In the genomic region with DNA sequence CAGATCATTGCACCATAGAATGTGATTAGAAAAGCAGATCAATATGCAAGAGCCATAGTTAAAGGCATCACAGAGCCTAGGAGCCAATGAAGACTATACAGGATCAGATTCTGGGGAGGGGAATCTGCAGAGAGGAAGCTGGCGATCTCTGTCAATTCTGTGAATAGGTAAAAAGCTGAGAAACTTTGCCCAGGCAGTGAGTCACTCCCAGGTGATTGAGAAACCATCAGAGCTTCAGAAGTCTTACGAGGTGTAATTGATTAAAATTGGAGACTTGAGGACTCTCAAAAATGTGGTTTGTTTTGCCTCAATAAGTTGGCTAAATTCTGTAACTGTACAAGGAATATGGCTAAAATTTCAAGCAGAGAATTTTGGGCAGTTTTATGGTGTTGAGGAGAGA, we compare ENCODE assay signal across 32 cellular contexts. TPM values are rescaled to one million over a fixed set of nuclear protein-coding genes. Genes with fewer than 3 reads are reported as not detected.
"Had no signal": no experiment of that assay in that cellular context is flagged by ENCODE, and none has a peak within 500 bp of the region (broad histone marks: within the 10 kb centered on the region; RNA-seq: fewer than 3 reads in every experiment).

No MANE protein-coding gene starts in this region.

- H3K4me2 ChIP-seq: KMS-11 had no signal

- H3K27me3 Mint-ChIP-seq: activated CD8-positive, alpha-beta T cell treated with anti-CD3 and anti-CD28 coated beads for 36 hours had no signal

- H3K4me1 Mint-ChIP-seq: activated CD4-positive, alpha-beta T cell treated with anti-CD3 and anti-CD28 coated beads, Interleukin-2, amount 10 ng/mL, durations not matched to agents 24 days and 14 days; activated naive CD4-positive, alpha-beta T cell treated with anti-CD3 and anti-CD28 coated beads, Interleukin-2, amount 50 U/mL, for 24 hours; activated naive CD8-positive, alpha-beta T cell treated with anti-CD3 and anti-CD28 coated beads, Interleukin-2, amount 10 ng/mL, durations not matched to agents 7 days and 5 days; activated T-helper 17 cell treated with anti-CD3 and anti-CD28 coated beads, Interleukin-2, amount 50 U/mL, for 72 hours had no signal

- H3K4me3 ChIP-seq: body of pancreas, SJCRH30, SK-N-MC had no signal

- H3K4me3 Mint-ChIP-seq: activated CD4-positive, alpha-beta T cell treated with anti-CD3 and anti-CD28 coated beads, Interleukin-2, amount 10 ng/mL, durations not matched to agents 24 days and 14 days; activated CD8-positive, alpha-beta T cell treated with anti-CD3 and anti-CD28 coated beads for 36 hours; activated naive CD4-positive, alpha-beta T cell treated with anti-CD3 and anti-CD28 coated beads, Interleukin-2, amount 50 U/mL, for 24 hours; activated naive CD8-positive, alpha-beta T cell treated with anti-CD3 and anti-CD28 coated beads, Interleukin-2, amount 10 ng/mL, durations not matched to agents 7 days and 5 days; activated T-cell treated with anti-CD3 and anti-CD28 coated beads, Interleukin-2, amount 50 U/mL, for 72 hours; activated T-helper 17 cell treated with anti-CD3 and anti-CD28 coated beads, Interleukin-2, amount 50 U/mL, for 72 hours had no signal

- FAIRE-seq: astrocyte, RCC 7860, TTC549 had no signal

- H3K9ac ChIP-seq: KMS-11 had no signal

- H3K4me1 ChIP-seq: body of pancreas, SJCRH30 had no signal

- H3K36me3 ChIP-seq: SJCRH30 had no signal

- H3K27me3 ChIP-seq: body of pancreas, SJCRH30 had no signal

- DNase-seq: activated CD4-positive, alpha-beta T cell treated with anti-CD3 and anti-CD28 coated beads, Interleukin-2, amount 10 ng/mL, durations not matched to agents 24 days and 14 days; activated CD4-positive, alpha-beta T cell treated with anti-CD3 and anti-CD28 coated beads, Interleukin-2, amount 50 U/mL, for 4 hours; activated CD8-positive, alpha-beta T cell treated with anti-CD3 and anti-CD28 coated beads for 36 hours; activated gamma-delta T cell; activated naive CD4-positive, alpha-beta T cell treated with Interleukin-2 at 50 U/mL for 16 hours; activated naive CD8-positive, alpha-beta T cell treated with anti-CD3 and anti-CD28 coated beads, Interleukin-2, amount 10 ng/mL, durations not matched to agents 7 days and 5 days; activated T-cell treated with anti-CD3 and anti-CD28 coated beads, Interleukin-2, amount 50 U/mL, for 1 hour; activated T-cell treated with anti-CD3 and anti-CD28 coated beads, Interleukin-2, amount 50 U/mL, for 72 hours; amygdala; body of pancreas; central memory CD4-positive, alpha-beta T cell; NCI-H1048; NCI-H1105 treated with DMSO at 0.1 percent for 48 hours; NCI-H1436 treated with DMSO at 0.1 percent for 48 hours; NCI-H1694 treated with DMSO at 0.1 percent for 48 hours; NCI-H2029; NCI-H345; NCI-H524 treated with DMSO at 0.1 percent for 48 hours; SHP77; SJCRH30; T1000 had no signal

- H3K36me3 Mint-ChIP-seq: activated naive CD4-positive, alpha-beta T cell treated with anti-CD3 and anti-CD28 coated beads, Interleukin-2, amount 50 U/mL, for 24 hours; activated naive CD8-positive, alpha-beta T cell treated with anti-CD3 and anti-CD28 coated beads, Interleukin-2, amount 10 ng/mL, durations not matched to agents 7 days and 5 days had no signal

- H3K27ac Mint-ChIP-seq: activated CD4-positive, alpha-beta T cell treated with anti-CD3 and anti-CD28 coated beads, Interleukin-2, amount 10 ng/mL, durations not matched to agents 24 days and 14 days; activated CD8-positive, alpha-beta T cell treated with anti-CD3 and anti-CD28 coated beads for 36 hours; activated naive CD4-positive, alpha-beta T cell treated with anti-CD3 and anti-CD28 coated beads, Interleukin-2, amount 50 U/mL, for 24 hours; activated naive CD8-positive, alpha-beta T cell treated with anti-CD3 and anti-CD28 coated beads, Interleukin-2, amount 10 ng/mL, durations not matched to agents 7 days and 5 days; activated T-cell treated with anti-CD3 and anti-CD28 coated beads, Interleukin-2, amount 50 U/mL, for 72 hours; activated T-helper 17 cell treated with anti-CD3 and anti-CD28 coated beads, Interleukin-2, amount 50 U/mL, for 72 hours had no signal

- H3K27ac ChIP-seq: body of pancreas, KMS-11, SJCRH30, SK-N-MC had no signal

- ATAC-seq: activated CD8-positive, alpha-beta T cell treated with anti-CD3 and anti-CD28 coated beads for 36 hours; activated T-cell treated with anti-CD3 and anti-CD28 coated beads, Interleukin-2, amount 50 U/mL, for 72 hours; activated T-helper 17 cell treated with anti-CD3 and anti-CD28 coated beads, Interleukin-2, amount 50 U/mL, for 72 hours; body of pancreas had no signal

RNA-seq across cellular contexts. Expression of a gene that starts 41.7 kb away (rescaled TPM):
- total RNA-seq: activated CD4-positive, alpha-beta T cell treated with anti-CD3 and anti-CD28 coated beads, Interleukin-2, amount 10 ng/mL, durations not matched to agents 24 days and 14 days; activated CD8-positive, alpha-beta memory T cell treated with anti-CD3 and anti-CD28 coated beads for 36 hours; activated CD8-positive, alpha-beta T cell treated with anti-CD3 and anti-CD28 coated beads for 36 hours; activated naive CD8-positive, alpha-beta T cell treated with anti-CD3 and anti-CD28 coated beads, Interleukin-2, amount 10 ng/mL, durations not matched to agents 7 days and 5 days; NCI-H460; T-helper 1 cell treated with Interleukin-12 subunit alpha and Interleukin-12 subunit beta and Interleukin-4 antibody, amounts not matched to agents 30 ng/mL and 1 ng/mL, for 36 hours; T-helper 2 cell treated with Interferon-gamma antibody and Interleukin-4, amounts not matched to agents 100 ng/mL and 5 ng/mL, for 36 hours had no signal
